9 cellular contexts compared by ENCODE assay signal in genomic region chr6:117449549-117450439, GRCh38. TPM values are rescaled to one million over a fixed set of nuclear protein-coding genes. Genes with fewer than 3 reads are reported as not detected.
DNase-seq lines count a peak whose midpoint lies in the region; ATAC-seq and TF ChIP-seq lines count a peak whose summit lies in the region.
"Had no signal": no experiment of that assay in that cellular context is flagged by ENCODE, and none has a peak within 500 bp of the region (broad histone marks: within the 10 kb centered on the region; RNA-seq: fewer than 3 reads in every experiment).

No MANE protein-coding gene starts in this region.

- H3K4me1 ChIP-seq in Loucy (ENCODE audit: insufficient read depth, low read length, poor library complexity, severe bottlenecking) = no peaks in the 10 kb centered on the region
- peaks cover 45% of the 10 kb centered on the region for H3K4me1 ChIP-seq in SJSA1 (replicated peaks)
- H3K4me1 ChIP-seq in heart right ventricle = peaks cover 0 to 14% (median 0%) of the 10 kb centered on the region in 9 donors

- H2AFZ ChIP-seq in Loucy (ENCODE audit: low read length) = peak overlapping the region; percentile 18; the same call in 1 of the 2 replicates

- H3F3A ChIP-seq in Loucy (ENCODE audit: low read depth) = no peaks in the 10 kb centered on the region

- no peaks in the 10 kb centered on the region for H4K20me1 ChIP-seq in Loucy (ENCODE audit: insufficient read depth, low read length, poor library complexity, severe bottlenecking)

- H3K4me3 ChIP-seq in Loucy (ENCODE audit: low read length, poor library complexity, severe bottlenecking) = no peak overlapping the region
- H3K4me3 ChIP-seq in SJSA1 = no peak overlapping the region
- no peak overlapping the region for H3K4me3 ChIP-seq in heart right ventricle
- H3K4me3 ChIP-seq in skeletal muscle cell (ENCODE audit: low read depth, low read length) = no peak overlapping the region

- H3K4me3 Mint-ChIP-seq in activated naive CD4-positive, alpha-beta T cell treated with anti-CD3 and anti-CD28 coated beads for 36 hours = no peak overlapping the region

- DNase-seq in GM10248 (ENCODE audit: extremely low spot score) (peak; percentile 21), SJSA1 (ENCODE audit: low read depth in 1 of 2, low spot score in 2 of 2) (peak; percentile 71 to 81), heart right ventricle (peak in 1 of 2 donors; percentile 58), skeletal muscle cell (ENCODE audit: low read depth) (peak; percentile 60)
- DNase-seq in activated naive CD4-positive, alpha-beta T cell treated with anti-CD3 and anti-CD28 coated beads for 36 hours = peak; percentile 80

- no peak overlapping the region for H3K27ac Mint-ChIP-seq in activated naive CD4-positive, alpha-beta T cell treated with anti-CD3 and anti-CD28 coated beads for 36 hours

- TF ChIP-seq CTCF in GM10248 (IDR thresholded peaks at IDR 0.05; ENCODE audit: control extremely low read depth, extremely low read depth, low read depth, missing control alignments) (peak; percentile 55), Loucy (conservative IDR thresholded peaks at IDR 0.05; ENCODE audit: low read length) (peak; percentile 87), heart right ventricle (IDR thresholded peaks at IDR 0.05) (peak; percentile 63 to 86 (median 77))

- 41 to 45% methylated on average over 10 of the region's 10 CpGs for WGBS in heart right ventricle, 2 donors

- no peaks in the 10 kb centered on the region for H3K9me2 ChIP-seq in Loucy (replicated peaks; ENCODE audit: low read depth, low read length)

- no peaks in the 10 kb centered on the region for H3K9me3 ChIP-seq in Loucy (ENCODE audit: insufficient read depth, low read depth, low read length)
- H3K9me3 ChIP-seq in SJSA1 (replicated peaks) = no peaks in the 10 kb centered on the region
- H3K9me3 ChIP-seq in heart right ventricle = no peaks in the 10 kb centered on the region

- H3K36me3 ChIP-seq in Loucy (ENCODE audit: insufficient read depth, low read length) (no peaks in the 10 kb centered on the region), SJSA1 (no peaks in the 10 kb centered on the region), heart right ventricle (no peaks in the 10 kb centered on the region)

- POLR2A ChIA-PET in GM10248 (lab: Yijun Ruan, JAX) = no interaction called here

- H3K27me3 ChIP-seq in Loucy (ENCODE audit: insufficient read depth, low read length, poor library complexity, severe bottlenecking) = no peaks in the 10 kb centered on the region
- H3K27me3 ChIP-seq in SJSA1 (replicated peaks) = no peaks in the 10 kb centered on the region
- H3K27me3 ChIP-seq in heart right ventricle = peaks cover 0 to 23% (median 12%) of the 10 kb centered on the region in 7 donors

- H3K36me3 Mint-ChIP-seq in activated naive CD4-positive, alpha-beta T cell treated with anti-CD3 and anti-CD28 coated beads for 36 hours (ENCODE audit: low read depth) = no peaks in the 10 kb centered on the region

- H3K27me3 Mint-ChIP-seq in activated naive CD4-positive, alpha-beta T cell treated with anti-CD3 and anti-CD28 coated beads for 36 hours (ENCODE audit: low read depth) = peaks cover 13% of the 10 kb centered on the region

- intact Hi-C loops in activated naive CD4-positive, alpha-beta T cell treated with anti-CD3 and anti-CD28 coated beads for 36 hours (cut with micrococcal nuclease) = loop anchor here (1.0 to 2.0 kb wide), 3 partner anchors 103 to 156 kb away; no protein-coding TSS in a partner anchor
- intact Hi-C loops in heart right ventricle (cut with DNase I) = loop anchor here (1.0 to 10.0 kb wide), 12 partner anchors 95 to 158 kb away; partner anchors contain the start of gene GOPC (in 1 of the 10)

- no peaks in the 10 kb centered on the region for H3K9me3 Mint-ChIP-seq in activated naive CD4-positive, alpha-beta T cell treated with anti-CD3 and anti-CD28 coated beads for 36 hours

- no peak for ATAC-seq in heart right ventricle
- no peak for ATAC-seq in HG03039 (IDR thresholded peaks at IDR 0.05; ENCODE audit: unreplicated experiment)
- ATAC-seq in HG02571 (IDR thresholded peaks at IDR 0.05; ENCODE audit: unreplicated experiment) = no peak

- no peak overlapping the region for H3K4me2 ChIP-seq in Loucy (ENCODE audit: low read depth, low read length, poor library complexity, severe bottlenecking)

- H3K4me1 Mint-ChIP-seq in activated naive CD4-positive, alpha-beta T cell treated with anti-CD3 and anti-CD28 coated beads for 36 hours (ENCODE audit: low read depth) = no peaks in the 10 kb centered on the region

- H3K27ac ChIP-seq in SJSA1 = peak overlapping the region; percentile 96
- H3K27ac ChIP-seq in heart right ventricle = no peak overlapping the region

- no peaks in the 10 kb centered on the region for H3K79me2 ChIP-seq in Loucy (ENCODE audit: insufficient read depth, low read length)

- CTCF ChIA-PET in GM10248 (lab: Yijun Ruan, JAX) = interaction anchor here (0.6 to 6.7 kb wide), 49 partner anchors 8 to 388 kb away, joined by 3 to 58 read pairs (median 4); partner anchors contain the start of gene DCBLD1
- CTCF ChIA-PET in activated naive CD4-positive, alpha-beta T cell treated with anti-CD3 and anti-CD28 coated beads for 36 hours (lab: Charles Lee) = interaction anchor here (0.6 to 5.1 kb wide), 30 partner anchors 8 to 774 kb away, joined by 3 to 83 read pairs (median 5); partner anchors contain the start of genes DCBLD1, GOPC and ROS1

- H3K9ac ChIP-seq in Loucy (ENCODE audit: low read depth, low read length, poor library complexity, severe bottlenecking) = no peak overlapping the region

RNA-seq across cellular contexts. Expression of gene ROS1, which starts 24.1 kb away (rescaled TPM):
- total RNA-seq in SJSA1 (2014; rRNA removed; shearing (Covaris generic)) = not detected in 2 replicates
- total RNA-seq in activated naive CD4-positive, alpha-beta T cell treated with anti-CD3 and anti-CD28 coated beads for 36 hours = not detected
- under 1 TPM in 8 of 10 donors, not detected in 2; 0.02 to 0.13 (median 0.08) TPM for total RNA-seq in heart right ventricle
- polyA plus RNA-seq in heart right ventricle = not detected
- polyA plus RNA-seq: esophagus had no signal

RNA-seq across cellular contexts. Expression of gene DCBLD1, which starts 32.7 kb away (rescaled TPM):
- total RNA-seq in SJSA1 (2014; rRNA removed; shearing (Covaris generic)) = 39.6 and 59.1 TPM in 2 replicates
- 1 to 10 TPM; 1.1 to 1.4 TPM for total RNA-seq in activated naive CD4-positive, alpha-beta T cell treated with anti-CD3 and anti-CD28 coated beads for 36 hours
- total RNA-seq in heart right ventricle = 1 to 10 TPM; 2.7 to 7.2 (median 4.2) TPM
- polyA plus RNA-seq in heart right ventricle = 1 to 10 TPM; 3.3 to 6.7 TPM
